In genomic region chr2:60271096-60271495, GRCh38 we compare ENCODE assay signal across 3 cellular contexts.
"Had no signal": no experiment of that assay in that cellular context is flagged by ENCODE, and none has a peak within 500 bp of the region (broad histone marks: within the 10 kb centered on the region; RNA-seq: fewer than 3 reads in every experiment).

No MANE protein-coding gene starts in this region.

- ATAC-seq: GM12878 had no signal

- DNase-seq: GDM1, GF-D8 had no signal
